In the genomic region with DNA sequence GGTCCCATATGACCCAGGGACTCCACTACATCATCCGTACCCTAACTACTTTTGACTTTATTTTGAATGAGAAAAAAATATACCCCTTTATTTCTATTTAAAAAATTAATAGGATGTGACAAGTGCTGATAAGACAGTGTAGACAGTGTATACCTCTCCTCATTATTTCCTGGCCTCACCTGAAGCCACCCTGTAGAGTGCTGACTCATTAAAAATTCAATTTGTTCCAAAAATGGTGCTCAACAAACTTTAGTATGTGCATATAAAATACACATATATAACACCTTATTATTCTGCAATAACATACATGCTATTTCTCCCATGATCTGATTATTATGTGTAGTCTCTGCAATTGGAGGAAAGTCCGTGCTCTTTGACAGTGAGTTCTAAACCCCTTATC, we compare ENCODE assay signal across 3 cellular contexts.
A peak's percentile ranks its signal among the peaks of the same experiment; 100 is the strongest.
TF ChIP-seq lines count a peak whose summit lies in the region.

No MANE protein-coding gene starts in this region.

TF ChIP-seq in HepG2, 621 proteins besides CTCF, POLR2A, EP300 and RAD21:
- TF ChIP-seq TSC22D2 (CRISPR knock-in tag; IDR thresholded peaks at IDR 0.05; ENCODE audit: borderline replicate concordance) (no peak), ZUFSP (CRISPR knock-in tag; IDR thresholded peaks at IDR 0.05; ENCODE audit: borderline replicate concordance) (no peak), NR0B2 (CRISPR knock-in tag; IDR thresholded peaks at IDR 0.05) (no peak), PHF5A (CRISPR knock-in tag; IDR thresholded peaks at IDR 0.05; ENCODE audit: low read depth, unreplicated experiment) (no peak), MAFK (conservative IDR thresholded peaks at IDR 0.05 in 1 of 2, IDR thresholded peaks at IDR 0.05 in 1 of 2; ENCODE audit: low read length in 2 of 2) (peak; percentile 73 to 87), MAFF (IDR thresholded peaks at IDR 0.05; ENCODE audit: low read depth, low read length) (peak; percentile 80)

TF ChIP-seq in IMR-90, 13 proteins besides CTCF, POLR2A, EP300 and RAD21:
- TF ChIP-seq SMC3 (IDR thresholded peaks at IDR 0.05; ENCODE audit: low read depth, low read length) (no peak), USF2 (IDR thresholded peaks at IDR 0.05; ENCODE audit: low read depth, low read length) (no peak), MAFK (IDR thresholded peaks at IDR 0.05; ENCODE audit: low read depth, low read length) (peak; percentile 76)

TF ChIP-seq in K562, 482 proteins besides CTCF, POLR2A, EP300 and RAD21:
- peak; percentile 49 for TF ChIP-seq MAFK (IDR thresholded peaks at IDR 0.05; ENCODE audit: low read length)
- TF ChIP-seq MAFG (tag; conservative IDR thresholded peaks at IDR 0.05): 0 out of 2 replicates have a peak, but pooled peaks have one; percentile 23
- TF ChIP-seq NCOA4 (IDR thresholded peaks at IDR 0.05; ENCODE audit: partially characterized antibody): no peak
- peak; percentile 49 for TF ChIP-seq MAFF (IDR thresholded peaks at IDR 0.05; ENCODE audit: low read length)
TF ChIP-seq in K562: peak in this region for 3.
